1 cellular context compared by ENCODE assay signal in the genomic region with DNA sequence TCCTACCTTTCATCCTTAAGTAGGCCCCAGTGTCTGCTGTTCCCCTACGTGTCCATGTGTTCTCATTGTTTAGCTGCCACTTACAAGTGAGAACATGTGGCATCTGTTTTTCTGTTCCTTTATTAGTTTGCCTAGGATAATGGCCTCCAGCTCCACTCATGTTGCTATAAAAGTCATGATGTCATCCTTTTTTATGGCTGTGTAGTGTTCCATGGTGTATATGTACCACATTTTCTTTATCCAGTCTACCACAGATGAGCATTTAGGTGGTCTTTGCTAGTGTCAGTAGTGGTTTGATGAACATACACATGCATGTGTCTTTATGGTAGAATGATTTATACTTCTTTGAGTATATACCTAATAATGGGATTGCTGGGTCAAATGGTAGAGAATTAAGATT.
TF ChIP-seq lines count a peak whose summit lies in the region.

No MANE protein-coding gene starts in this region.

TF ChIP-seq in GM23338, 12 proteins besides CTCF, POLR2A, EP300 and RAD21 (continued from another document):
- TF ChIP-seq, protein P1, sequence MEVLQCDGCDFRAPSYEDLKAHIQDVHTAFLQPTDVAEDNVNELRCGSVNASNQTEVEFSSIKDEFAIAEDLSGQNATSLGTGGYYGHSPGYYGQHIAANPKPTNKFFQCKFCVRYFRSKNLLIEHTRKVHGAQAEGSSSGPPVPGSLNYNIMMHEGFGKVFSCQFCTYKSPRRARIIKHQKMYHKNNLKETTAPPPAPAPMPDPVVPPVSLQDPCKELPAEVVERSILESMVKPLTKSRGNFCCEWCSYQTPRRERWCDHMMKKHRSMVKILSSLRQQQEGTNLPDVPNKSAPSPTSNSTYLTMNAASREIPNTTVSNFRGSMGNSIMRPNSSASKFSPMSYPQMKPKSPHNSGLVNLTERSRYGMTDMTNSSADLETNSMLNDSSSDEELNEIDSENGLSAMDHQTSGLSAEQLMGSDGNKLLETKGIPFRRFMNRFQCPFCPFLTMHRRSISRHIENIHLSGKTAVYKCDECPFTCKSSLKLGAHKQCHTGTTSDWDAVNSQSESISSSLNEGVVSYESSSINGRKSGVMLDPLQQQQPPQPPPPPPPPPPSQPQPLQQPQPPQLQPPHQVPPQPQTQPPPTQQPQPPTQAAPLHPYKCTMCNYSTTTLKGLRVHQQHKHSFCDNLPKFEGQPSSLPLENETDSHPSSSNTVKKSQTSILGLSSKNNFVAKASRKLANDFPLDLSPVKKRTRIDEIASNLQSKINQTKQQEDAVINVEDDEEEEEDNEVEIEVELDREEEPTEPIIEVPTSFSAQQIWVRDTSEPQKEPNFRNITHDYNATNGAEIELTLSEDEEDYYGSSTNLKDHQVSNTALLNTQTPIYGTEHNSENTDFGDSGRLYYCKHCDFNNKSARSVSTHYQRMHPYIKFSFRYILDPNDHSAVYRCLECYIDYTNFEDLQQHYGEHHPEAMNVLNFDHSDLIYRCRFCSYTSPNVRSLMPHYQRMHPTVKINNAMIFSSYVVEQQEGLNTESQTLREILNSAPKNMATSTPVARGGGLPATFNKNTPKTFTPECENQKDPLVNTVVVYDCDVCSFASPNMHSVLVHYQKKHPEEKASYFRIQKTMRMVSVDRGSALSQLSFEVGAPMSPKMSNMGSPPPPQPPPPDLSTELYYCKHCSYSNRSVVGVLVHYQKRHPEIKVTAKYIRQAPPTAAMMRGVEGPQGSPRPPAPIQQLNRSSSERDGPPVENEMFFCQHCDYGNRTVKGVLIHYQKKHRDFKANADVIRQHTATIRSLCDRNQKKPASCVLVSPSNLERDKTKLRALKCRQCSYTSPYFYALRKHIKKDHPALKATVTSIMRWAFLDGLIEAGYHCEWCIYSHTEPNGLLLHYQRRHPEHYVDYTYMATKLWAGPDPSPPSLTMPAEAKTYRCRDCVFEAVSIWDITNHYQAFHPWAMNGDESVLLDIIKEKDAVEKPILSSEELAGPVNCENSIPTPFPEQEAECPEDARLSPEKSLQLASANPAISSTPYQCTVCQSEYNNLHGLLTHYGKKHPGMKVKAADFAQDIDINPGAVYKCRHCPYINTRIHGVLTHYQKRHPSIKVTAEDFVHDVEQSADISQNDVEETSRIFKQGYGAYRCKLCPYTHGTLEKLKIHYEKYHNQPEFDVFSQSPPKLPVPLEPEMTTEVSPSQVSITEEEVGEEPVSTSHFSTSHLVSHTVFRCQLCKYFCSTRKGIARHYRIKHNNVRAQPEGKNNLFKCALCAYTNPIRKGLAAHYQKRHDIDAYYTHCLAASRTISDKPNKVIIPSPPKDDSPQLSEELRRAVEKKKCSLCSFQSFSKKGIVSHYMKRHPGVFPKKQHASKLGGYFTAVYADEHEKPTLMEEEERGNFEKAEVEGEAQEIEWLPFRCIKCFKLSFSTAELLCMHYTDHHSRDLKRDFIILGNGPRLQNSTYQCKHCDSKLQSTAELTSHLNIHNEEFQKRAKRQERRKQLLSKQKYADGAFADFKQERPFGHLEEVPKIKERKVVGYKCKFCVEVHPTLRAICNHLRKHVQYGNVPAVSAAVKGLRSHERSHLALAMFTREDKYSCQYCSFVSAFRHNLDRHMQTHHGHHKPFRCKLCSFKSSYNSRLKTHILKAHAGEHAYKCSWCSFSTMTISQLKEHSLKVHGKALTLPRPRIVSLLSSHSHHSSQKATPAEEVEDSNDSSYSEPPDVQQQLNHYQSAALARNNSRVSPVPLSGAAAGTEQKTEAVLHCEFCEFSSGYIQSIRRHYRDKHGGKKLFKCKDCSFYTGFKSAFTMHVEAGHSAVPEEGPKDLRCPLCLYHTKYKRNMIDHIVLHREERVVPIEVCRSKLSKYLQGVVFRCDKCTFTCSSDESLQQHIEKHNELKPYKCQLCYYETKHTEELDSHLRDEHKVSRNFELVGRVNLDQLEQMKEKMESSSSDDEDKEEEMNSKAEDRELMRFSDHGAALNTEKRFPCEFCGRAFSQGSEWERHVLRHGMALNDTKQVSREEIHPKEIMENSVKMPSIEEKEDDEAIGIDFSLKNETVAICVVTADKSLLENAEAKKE (CRISPR knock-in tag; IDR thresholded peaks at IDR 0.05), result no peak
- no peak for TF ChIP-seq EZH2phosphoT487 (IDR thresholded peaks at IDR 0.05; ENCODE audit: unreplicated experiment)
- TF ChIP-seq EZH2 (IDR thresholded peaks at IDR 0.05; ENCODE audit: low read depth, unreplicated experiment), result no peak
- TF ChIP-seq JUNB (IDR thresholded peaks at IDR 0.05; ENCODE audit: unreplicated experiment), result no peak
- TF ChIP-seq, protein P2, sequence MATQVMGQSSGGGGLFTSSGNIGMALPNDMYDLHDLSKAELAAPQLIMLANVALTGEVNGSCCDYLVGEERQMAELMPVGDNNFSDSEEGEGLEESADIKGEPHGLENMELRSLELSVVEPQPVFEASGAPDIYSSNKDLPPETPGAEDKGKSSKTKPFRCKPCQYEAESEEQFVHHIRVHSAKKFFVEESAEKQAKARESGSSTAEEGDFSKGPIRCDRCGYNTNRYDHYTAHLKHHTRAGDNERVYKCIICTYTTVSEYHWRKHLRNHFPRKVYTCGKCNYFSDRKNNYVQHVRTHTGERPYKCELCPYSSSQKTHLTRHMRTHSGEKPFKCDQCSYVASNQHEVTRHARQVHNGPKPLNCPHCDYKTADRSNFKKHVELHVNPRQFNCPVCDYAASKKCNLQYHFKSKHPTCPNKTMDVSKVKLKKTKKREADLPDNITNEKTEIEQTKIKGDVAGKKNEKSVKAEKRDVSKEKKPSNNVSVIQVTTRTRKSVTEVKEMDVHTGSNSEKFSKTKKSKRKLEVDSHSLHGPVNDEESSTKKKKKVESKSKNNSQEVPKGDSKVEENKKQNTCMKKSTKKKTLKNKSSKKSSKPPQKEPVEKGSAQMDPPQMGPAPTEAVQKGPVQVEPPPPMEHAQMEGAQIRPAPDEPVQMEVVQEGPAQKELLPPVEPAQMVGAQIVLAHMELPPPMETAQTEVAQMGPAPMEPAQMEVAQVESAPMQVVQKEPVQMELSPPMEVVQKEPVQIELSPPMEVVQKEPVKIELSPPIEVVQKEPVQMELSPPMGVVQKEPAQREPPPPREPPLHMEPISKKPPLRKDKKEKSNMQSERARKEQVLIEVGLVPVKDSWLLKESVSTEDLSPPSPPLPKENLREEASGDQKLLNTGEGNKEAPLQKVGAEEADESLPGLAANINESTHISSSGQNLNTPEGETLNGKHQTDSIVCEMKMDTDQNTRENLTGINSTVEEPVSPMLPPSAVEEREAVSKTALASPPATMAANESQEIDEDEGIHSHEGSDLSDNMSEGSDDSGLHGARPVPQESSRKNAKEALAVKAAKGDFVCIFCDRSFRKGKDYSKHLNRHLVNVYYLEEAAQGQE (IDR thresholded peaks at IDR 0.05; ENCODE audit: unreplicated experiment), result no peak
- TF ChIP-seq ZNF114 (CRISPR knock-in tag; IDR thresholded peaks at IDR 0.05), result no peak
TF ChIP-seq in GM23338: peak in this region for 0.
